ENCODE assay signal across 20 cellular contexts in genomic region chr16:84302111-84302954, GRCh38. TPM values are rescaled to one million over a fixed set of nuclear protein-coding genes. Genes with fewer than 3 reads are reported as not detected.
DNase-seq lines count a peak whose midpoint lies in the region; ATAC-seq, FAIRE-seq and TF ChIP-seq lines count a peak whose summit lies in the region.
"Had no signal": no experiment of that assay in that cellular context is flagged by ENCODE, and none has a peak within 500 bp of the region (broad histone marks: within the 10 kb centered on the region; RNA-seq: fewer than 3 reads in every experiment).

No MANE protein-coding gene starts in this region.

- no peak overlapping the region for H2AFZ ChIP-seq in endothelial cell of umbilical vein (ENCODE audit: low read depth, low read length)

- CTCF ChIA-PET in endothelial cell of umbilical vein (lab: Charles Lee), result interaction anchor here (1.4 kb wide), 1 partner anchor 25 kb away, joined by 6 read pairs; no protein-coding TSS in a partner anchor

- no peak overlapping the region for H3K4me3 Mint-ChIP-seq in mesothelial cell of epicardium
- H3K4me3 Mint-ChIP-seq in T-helper 2 cell treated with Interferon-gamma antibody and Interleukin-4, amounts not matched to agents 5 μg/mL and 100 μg/mL, for 36 hours, result no peak overlapping the region
- H3K4me3 Mint-ChIP-seq in naive thymus-derived CD8-positive, alpha-beta T cell, result no peak overlapping the region
- H3K4me3 Mint-ChIP-seq: stimulated activated naive B cell treated with anti-CD40 and anti-IgM and Interleukin-4, amounts not matched to agents 10 μg/mL and 1 μg/mL and 100 μg/mL, for 72 hours had no signal

- no peaks in the 10 kb centered on the region for H3K9me3 Mint-ChIP-seq in mesothelial cell of epicardium
- no peaks in the 10 kb centered on the region for H3K9me3 Mint-ChIP-seq in T-helper 2 cell treated with Interferon-gamma antibody and Interleukin-4, amounts not matched to agents 5 μg/mL and 100 μg/mL, for 36 hours
- H3K9me3 Mint-ChIP-seq in naive thymus-derived CD8-positive, alpha-beta T cell, result no peaks in the 10 kb centered on the region
- H3K9me3 Mint-ChIP-seq: stimulated activated naive B cell treated with anti-CD40 and anti-IgM and Interleukin-4, amounts not matched to agents 10 μg/mL and 1 μg/mL and 100 μg/mL, for 72 hours had no signal

- no peak overlapping the region for H3K4me2 ChIP-seq in endothelial cell of umbilical vein (ENCODE audit: insufficient read depth, low read length)

- H3K27ac Mint-ChIP-seq in mesothelial cell of epicardium, result peak overlapping the region; percentile 84
- H3K27ac Mint-ChIP-seq in T-helper 2 cell treated with Interferon-gamma antibody and Interleukin-4, amounts not matched to agents 5 μg/mL and 100 μg/mL, for 36 hours, result no peak overlapping the region
- H3K27ac Mint-ChIP-seq in naive thymus-derived CD8-positive, alpha-beta T cell, result no peak overlapping the region
- H3K27ac Mint-ChIP-seq: stimulated activated naive B cell treated with anti-CD40 and anti-IgM and Interleukin-4, amounts not matched to agents 10 μg/mL and 1 μg/mL and 100 μg/mL, for 72 hours had no signal

- H3K27me3 ChIP-seq in endothelial cell of umbilical vein (ENCODE audit: control insufficient read depth in 2 of 2, insufficient read depth in 2 of 2, low read length in 2 of 2), result peaks cover 14 to 26% of the 10 kb centered on the region in 2 experiments
- peaks cover 3 to 27% (median 13%) of the 10 kb centered on the region in 5 donors for H3K27me3 ChIP-seq in subcutaneous abdominal adipose tissue (ENCODE audit: control insufficient read depth in 5 of 5, insufficient read depth in 4 of 5, low read length in 5 of 5)
- H3K27me3 ChIP-seq: dorsolateral prefrontal cortex, neutrophil had no signal

- BruUV-seq in endothelial cell of umbilical vein (replicated peaks; lab: Mats Ljungman, UMichigan), result no TSS peak

- H3K4me3 ChIP-seq in endothelial cell of umbilical vein (replicated peaks in 1 of 3; ENCODE audit: insufficient read depth in 1 of 3, low read depth in 1 of 3, low read length in 3 of 3) (no peak overlapping the region), subcutaneous abdominal adipose tissue (ENCODE audit: low read depth in 1 of 5, low read length in 5 of 5) (peak overlapping the region in 1 of 5 donors; percentile 2)
- H3K4me3 ChIP-seq: dorsolateral prefrontal cortex, GM12878 had no signal

- H3K9me3 ChIP-seq in endothelial cell of umbilical vein (replicated peaks; ENCODE audit: control insufficient read depth, insufficient read depth, low read length) (no peaks in the 10 kb centered on the region), subcutaneous abdominal adipose tissue (ENCODE audit: control insufficient read depth in 5 of 5, low read length in 5 of 5) (no peaks in the 10 kb centered on the region)
- H3K9me3 ChIP-seq: neutrophil had no signal

- dilution Hi-C loops in endothelial cell of umbilical vein (cut with MboI; ENCODE audit: extremely low pct_ligation_motif_present, low sequenced_read_pairs), result no loop called here

- DNase-seq in OCI-M1 (lab: John Stamatoyannopoulos, UW) (peak; percentile 52), endothelial cell of umbilical vein (ENCODE audit: low read depth, low spot score) (peak; percentile 21), mesothelial cell of epicardium (ENCODE audit: low spot score in 2 of 2, unreplicated experiment in 2 of 2) (no peak), NCI-H1436 (lab: John Stamatoyannopoulos, UW) (no peak), RKO (ENCODE audit: low spot score) (no peak)
- no peak for DNase-seq in T-helper 2 cell treated with Interferon-gamma antibody and Interleukin-4, amounts not matched to agents 5 μg/mL and 100 μg/mL, for 36 hours (ENCODE audit: low spot score)
- DNase-seq in naive thymus-derived CD8-positive, alpha-beta T cell, result no peak
- DNase-seq: activated CD8-positive, alpha-beta memory T cell treated with anti-CD3 and anti-CD28 coated beads, Interleukin-2, amount 50 U/mL, for 4 hours; activated naive CD4-positive, alpha-beta T cell; dorsolateral prefrontal cortex; H7; NCI-H1092; NCI-H2171; stimulated activated naive B cell treated with anti-CD40 and anti-IgM and Interleukin-4, amounts not matched to agents 10 μg/mL and 1 μg/mL and 100 μg/mL, for 72 hours; T-helper 2 cell had no signal

- H3K27ac ChIP-seq in endothelial cell of umbilical vein (ENCODE audit: insufficient read depth, low read depth, low read length) (no peak overlapping the region), subcutaneous abdominal adipose tissue (ENCODE audit: low read depth, low read length) (peak overlapping the region; percentile 49)
- H3K27ac ChIP-seq: neutrophil had no signal

- intact Hi-C loops in endothelial cell of umbilical vein (cut with micrococcal nuclease), result loop anchor here (10.0 kb wide), 1 partner anchor 348 kb away; the partner anchor contains the start of gene OSGIN1

- peak; percentile 63 for FAIRE-seq in endothelial cell of umbilical vein (lab: Jason Lieb, UNC)
- FAIRE-seq: GM12878 had no signal

- H3K9ac ChIP-seq in endothelial cell of umbilical vein (replicated peaks; ENCODE audit: extremely low read depth, insufficient read depth, low read length), result no peak overlapping the region
- no peak overlapping the region for H3K9ac ChIP-seq in subcutaneous abdominal adipose tissue (ENCODE audit: low read length in 5 of 5)

- no peak for ATAC-seq in naive thymus-derived CD8-positive, alpha-beta T cell
- ATAC-seq: GM12878; stimulated activated naive B cell treated with anti-CD40 and anti-IgM and Interleukin-4, amounts not matched to agents 10 μg/mL and 1 μg/mL and 100 μg/mL, for 72 hours had no signal

- no peaks in the 10 kb centered on the region for H3K36me3 Mint-ChIP-seq in mesothelial cell of epicardium
- no peaks in the 10 kb centered on the region for H3K36me3 Mint-ChIP-seq in T-helper 2 cell treated with Interferon-gamma antibody and Interleukin-4, amounts not matched to agents 5 μg/mL and 100 μg/mL, for 36 hours (ENCODE audit: low read depth)
- no peaks in the 10 kb centered on the region for H3K36me3 Mint-ChIP-seq in naive thymus-derived CD8-positive, alpha-beta T cell
- H3K36me3 Mint-ChIP-seq: stimulated activated naive B cell treated with anti-CD40 and anti-IgM and Interleukin-4, amounts not matched to agents 10 μg/mL and 1 μg/mL and 100 μg/mL, for 72 hours had no signal

- no peak for TF ChIP-seq POLR2A in endothelial cell of umbilical vein (IDR thresholded peaks at IDR 0.05; ENCODE audit: low read depth, low read length)

- H3K36me3 ChIP-seq in endothelial cell of umbilical vein (ENCODE audit: control insufficient read depth in 2 of 2, extremely low read depth in 1 of 2, insufficient read depth in 2 of 2, low read length in 2 of 2) (no peaks in the 10 kb centered on the region), subcutaneous abdominal adipose tissue (ENCODE audit: control insufficient read depth in 5 of 5, insufficient read depth in 5 of 5, low read length in 5 of 5) (no peaks in the 10 kb centered on the region)
- H3K36me3 ChIP-seq: neutrophil had no signal

- no peaks in the 10 kb centered on the region for H3K79me2 ChIP-seq in endothelial cell of umbilical vein (ENCODE audit: control insufficient read depth, insufficient read depth, low read length)

- POLR2A ChIA-PET in endothelial cell of umbilical vein (lab: Charles Lee), result no interaction called here
- POLR2A ChIA-PET in naive thymus-derived CD8-positive, alpha-beta T cell (lab: Charles Lee), result no interaction called here

- H3K9me1 ChIP-seq in endothelial cell of umbilical vein (replicated peaks; ENCODE audit: control insufficient read depth, extremely low read depth, insufficient read depth, low read length), result no peaks in the 10 kb centered on the region

- TF ChIP-seq CTCF in endothelial cell of umbilical vein (IDR thresholded peaks at IDR 0.05; ENCODE audit: extremely low read depth in 1 of 2, insufficient read depth in 1 of 2, low read depth in 1 of 2, low read length in 2 of 2), result no peak
- TF ChIP-seq CTCF in mesothelial cell of epicardium (IDR thresholded peaks at IDR 0.05; ENCODE audit: unreplicated experiment), result no peak

- peaks cover 22% of the 10 kb centered on the region for H3K4me1 Mint-ChIP-seq in mesothelial cell of epicardium
- H3K4me1 Mint-ChIP-seq in T-helper 2 cell treated with Interferon-gamma antibody and Interleukin-4, amounts not matched to agents 5 μg/mL and 100 μg/mL, for 36 hours (ENCODE audit: low read depth), result no peaks in the 10 kb centered on the region
- H3K4me1 Mint-ChIP-seq in naive thymus-derived CD8-positive, alpha-beta T cell, result no peaks in the 10 kb centered on the region
- H3K4me1 Mint-ChIP-seq: stimulated activated naive B cell treated with anti-CD40 and anti-IgM and Interleukin-4, amounts not matched to agents 10 μg/mL and 1 μg/mL and 100 μg/mL, for 72 hours had no signal

- H4K20me1 ChIP-seq in endothelial cell of umbilical vein (replicated peaks; ENCODE audit: control insufficient read depth, extremely low read depth, insufficient read depth, low read length), result no peaks in the 10 kb centered on the region

- peaks cover 2% of the 10 kb centered on the region for H3K4me1 ChIP-seq in endothelial cell of umbilical vein (ENCODE audit: control insufficient read depth, extremely low read depth, insufficient read depth, low read length)
- peaks cover 0 to 18% (median 0%) of the 10 kb centered on the region in 5 donors for H3K4me1 ChIP-seq in subcutaneous abdominal adipose tissue (ENCODE audit: control insufficient read depth in 5 of 5, insufficient read depth in 5 of 5, low read length in 5 of 5)

- H3K27me3 Mint-ChIP-seq in mesothelial cell of epicardium (ENCODE audit: low read depth), result peaks cover 11% of the 10 kb centered on the region
- peaks cover 3% of the 10 kb centered on the region for H3K27me3 Mint-ChIP-seq in T-helper 2 cell treated with Interferon-gamma antibody and Interleukin-4, amounts not matched to agents 5 μg/mL and 100 μg/mL, for 36 hours (ENCODE audit: low read depth)
- H3K27me3 Mint-ChIP-seq in naive thymus-derived CD8-positive, alpha-beta T cell, result peaks cover 7 to 29% (median 12%) of the 10 kb centered on the region in 5 donors

TF ChIP-seq in endothelial cell of umbilical vein, 7 proteins besides CTCF, POLR2A, EP300 and RAD21 (continues in another document):
- no peak for TF ChIP-seq EZH2 (IDR thresholded peaks at IDR 0.05; ENCODE audit: borderline replicate concordance, low read depth, low read length, severe bottlenecking)
- peak; percentile 29 for TF ChIP-seq POLR2AphosphoS5 (IDR thresholded peaks at IDR 0.05; ENCODE audit: insufficient read depth, low read depth, low read length)

RNA-seq across cellular contexts. Expression of gene WFDC1, which starts 7.7 kb away (rescaled TPM):
- total RNA-seq in endothelial cell of umbilical vein (not detected in 2 replicates), mesothelial cell of epicardium (2.2 to 3.0 TPM (median 2.6 TPM) in 3 replicates)
- not detected in 2 replicates for polyA plus RNA-seq in endothelial cell of umbilical vein
- polyA plus RNA-seq in endothelial cell of umbilical vein (2011; cell fraction: cytosol; rRNA removed), result not detected in 2 replicates
- polyA plus RNA-seq in endothelial cell of umbilical vein (2011; cell fraction: nucleus; rRNA removed), result not detected in 2 replicates
- not detected in 2 replicates for polyA plus RNA-seq in endothelial cell of umbilical vein (2012)
- not detected in 2 replicates for polyA minus RNA-seq in endothelial cell of umbilical vein
- polyA minus RNA-seq in endothelial cell of umbilical vein (2011; cell fraction: cytosol; rRNA and poly(A)+ RNA removed), result not detected
- not detected in 2 replicates for polyA minus RNA-seq in endothelial cell of umbilical vein (2011; cell fraction: nucleus; rRNA and poly(A)+ RNA removed)
- not detected for total RNA-seq in naive thymus-derived CD8-positive, alpha-beta T cell
- not detected for polyA plus RNA-seq in naive thymus-derived CD8-positive, alpha-beta T cell
- total RNA-seq: G401, GM12878, lung microvascular endothelial cell had no signal
- polyA plus RNA-seq: GM12878 had no signal

Comparison
In these comparisons a context has a peak if more than half of its experiments do, and no peak if none do; other contexts are left out.
1. DNase-seq: peak in OCI-M1 (single experiment) and endothelial cell of umbilical vein (single experiment); none in mesothelial cell of epicardium (0 of 2), T-helper 2 cell treated with Interferon-gamma antibody and Interleukin-4, amounts not matched to agents 5 μg/mL and 100 μg/mL, for 36 hours (single experiment), naive thymus-derived CD8-positive, alpha-beta T cell (0 of 10), NCI-H1436 (single experiment) and RKO (single experiment).